In genomic region chr13:40814803-40815202, GRCh38 we compare ENCODE assay signal across 1 cellular context.
TF ChIP-seq lines count a peak whose summit lies in the region.

No MANE protein-coding gene starts in this region.

TF ChIP-seq in IMR-90, 13 proteins besides CTCF, POLR2A, EP300 and RAD21 (continued from another document):
- no peak for TF ChIP-seq CHD1 (IDR thresholded peaks at IDR 0.05; ENCODE audit: low read depth, low read length)
- TF ChIP-seq SMC3 (IDR thresholded peaks at IDR 0.05; ENCODE audit: low read depth, low read length): no peak
- no peak for TF ChIP-seq CEBPB (IDR thresholded peaks at IDR 0.05; ENCODE audit: low read depth, low read length)
- no peak for TF ChIP-seq FOS (IDR thresholded peaks at IDR 0.05; ENCODE audit: low read depth, low read length)
- TF ChIP-seq RFX5 (IDR thresholded peaks at IDR 0.05; ENCODE audit: low read depth, low read length): no peak
